Comparison of ENCODE assay signal across 11 cellular contexts in genomic region chr5:140568664-140569063, GRCh38. TPM values are rescaled to one million over a fixed set of nuclear protein-coding genes. Genes with fewer than 3 reads are reported as not detected.
DNase-seq lines count a peak whose midpoint lies in the region; FAIRE-seq and TF ChIP-seq lines count a peak whose summit lies in the region.
"Had no signal": no experiment of that assay in that cellular context is flagged by ENCODE, and none has a peak within 500 bp of the region (broad histone marks: within the 10 kb centered on the region; RNA-seq: fewer than 3 reads in every experiment).

No MANE protein-coding gene starts in this region.

- H3K27me3 Mint-ChIP-seq in activated CD4-positive, alpha-beta memory T cell treated with anti-CD3 and anti-CD28 coated beads for 36 hours = no peaks in the 10 kb centered on the region

- H3K4me1 ChIP-seq in kidney (ENCODE audit: control insufficient read depth in 1 of 2, insufficient read depth in 1 of 2, low read depth in 1 of 2, low read length in 2 of 2) = peaks cover 12 to 29% of the 10 kb centered on the region in 2 donors

- peaks cover 13 to 19% of the 10 kb centered on the region in 2 donors for H3K36me3 ChIP-seq in kidney (ENCODE audit: control insufficient read depth in 1 of 2, insufficient read depth in 2 of 2, low read length in 2 of 2)

- no peak overlapping the region for H3K4me3 Mint-ChIP-seq in activated CD4-positive, alpha-beta memory T cell treated with anti-CD3 and anti-CD28 coated beads for 36 hours

- POLR2A ChIA-PET in activated CD4-positive, alpha-beta memory T cell treated with anti-CD3 and anti-CD28 coated beads for 36 hours (lab: Charles Lee) = interaction anchor here (1.3 kb wide), 1 partner anchor 11 kb away, joined by 3 read pairs; the partner anchor contains the start of gene SRA1

- DNase-seq in GM12892 (ENCODE audit: insufficient read length) (no peak), kidney (peak; percentile 49), glomerular visceral epithelial cell (ENCODE audit: extremely low spot score) (no peak), NCI-H2171 treated with DMSO at 0.1 percent for 48 hours (lab: John Stamatoyannopoulos, UW) (no peak), posterior cingulate gyrus (no peak)
- no peak for DNase-seq in activated CD4-positive, alpha-beta memory T cell treated with anti-CD3 and anti-CD28 coated beads for 36 hours
- peak; percentile 23 for DNase-seq in stimulated activated CD8-positive, alpha-beta memory T cell treated with anti-CD3 and anti-CD28 coated beads, Interleukin-4, amount 100 ng/mL, for 48 hours
- no peak for DNase-seq in stimulated activated CD4-positive, alpha-beta T cell treated with anti-CD3 and anti-CD28 coated beads, Interleukin-1b, Interleukin-23, amount 100 ng/mL, for 48 hours
- DNase-seq: activated effector memory CD4-positive, alpha-beta T cell treated with Interleukin-2 at 50 U/mL for 16 hours had no signal

- no peaks in the 10 kb centered on the region for H3K9me3 Mint-ChIP-seq in activated CD4-positive, alpha-beta memory T cell treated with anti-CD3 and anti-CD28 coated beads for 36 hours

- no peak overlapping the region for H3K4me3 ChIP-seq in kidney (ENCODE audit: low read length in 2 of 2)

- intact Hi-C loops in activated CD4-positive, alpha-beta memory T cell treated with anti-CD3 and anti-CD28 coated beads for 36 hours (cut with micrococcal nuclease) = no loop called here
- intact Hi-C loops in kidney (cut with DNase I) (no loop called here), posterior cingulate gyrus (cut with DNase I) (no loop called here)

- peak overlapping the region; percentile 91 for H3K27ac Mint-ChIP-seq in activated CD4-positive, alpha-beta memory T cell treated with anti-CD3 and anti-CD28 coated beads for 36 hours

- FAIRE-seq in GM12892 (lab: Jason Lieb, UNC) (peak; percentile 61), kidney (lab: Jason Lieb, UNC) (no peak)
- FAIRE-seq: endothelial cell of umbilical vein, H1 had no signal

- no peak for TF ChIP-seq POLR2A in GM12892 (IDR thresholded peaks at IDR 0.05; ENCODE audit: low read depth, low read length)

- H3K9me3 ChIP-seq in kidney (ENCODE audit: control insufficient read depth in 1 of 2, low read length in 2 of 2) = no peaks in the 10 kb centered on the region

- TF ChIP-seq CTCF in kidney (IDR thresholded peaks at IDR 0.05; ENCODE audit: borderline replicate concordance, extremely low read depth, insufficient read depth) = no peak

- CTCF ChIA-PET in activated CD4-positive, alpha-beta memory T cell treated with anti-CD3 and anti-CD28 coated beads for 36 hours (lab: Charles Lee) = interaction anchor here (1.0 to 2.3 kb wide), 3 partner anchors 21 to 324 kb away, joined by 3 to 6 read pairs (median 4); partner anchors contain the start of genes ANKHD1 and EIF4EBP3

- H3K9ac ChIP-seq in kidney (ENCODE audit: low read length in 2 of 2) = no peak overlapping the region

- H3K27ac ChIP-seq in kidney (ENCODE audit: low read depth in 2 of 2, low read length in 2 of 2) = peak overlapping the region in 1 of 2 donors; percentile 11

- peaks cover 49% of the 10 kb centered on the region for H3K4me1 Mint-ChIP-seq in activated CD4-positive, alpha-beta memory T cell treated with anti-CD3 and anti-CD28 coated beads for 36 hours (ENCODE audit: low read depth)

- peaks cover 23% of the 10 kb centered on the region for H3K36me3 Mint-ChIP-seq in activated CD4-positive, alpha-beta memory T cell treated with anti-CD3 and anti-CD28 coated beads for 36 hours

RNA-seq across cellular contexts. Expression of gene SLC35A4, which starts 4.0 kb away (rescaled TPM):
- 76.3 TPM for polyA plus RNA-seq in GM12892 (2012; ENCODE audit: missing spikeins)
- 10 to 100 TPM; 68.7 to 69.7 TPM for total RNA-seq in activated CD4-positive, alpha-beta memory T cell treated with anti-CD3 and anti-CD28 coated beads for 36 hours
- 89.9 TPM for total RNA-seq in kidney
- polyA plus RNA-seq in kidney (ENCODE audit: insufficient read depth, low read depth, low replicate concordance) = 71.2 TPM

RNA-seq across cellular contexts. Expression of gene APBB3, which starts 4.3 kb away (rescaled TPM):
- 25.9 TPM for polyA plus RNA-seq in GM12892 (2012; ENCODE audit: missing spikeins)
- 10 to 100 TPM; 16.3 to 16.8 TPM for total RNA-seq in activated CD4-positive, alpha-beta memory T cell treated with anti-CD3 and anti-CD28 coated beads for 36 hours
- 33.9 TPM for total RNA-seq in kidney
- polyA plus RNA-seq in kidney (ENCODE audit: insufficient read depth, low read depth, low replicate concordance) = 19.6 TPM

RNA-seq across cellular contexts. Expression of gene SRA1, which starts 11.4 kb away (rescaled TPM):
- 38.1 TPM for polyA plus RNA-seq in GM12892 (2012; ENCODE audit: missing spikeins)
- total RNA-seq in activated CD4-positive, alpha-beta memory T cell treated with anti-CD3 and anti-CD28 coated beads for 36 hours = 10 to 100 TPM; 46.0 to 46.7 TPM
- total RNA-seq in kidney = 31.3 TPM
- 52.4 TPM for polyA plus RNA-seq in kidney (ENCODE audit: insufficient read depth, low read depth, low replicate concordance)

RNA-seq across cellular contexts. Expression of gene EIF4EBP3, which starts 21.2 kb away (rescaled TPM):
- 7.2 TPM for polyA plus RNA-seq in GM12892 (2012; ENCODE audit: missing spikeins)
- 10 to 100 TPM; 15.7 to 16.6 TPM for total RNA-seq in activated CD4-positive, alpha-beta memory T cell treated with anti-CD3 and anti-CD28 coated beads for 36 hours
- 22.6 TPM for total RNA-seq in kidney
- 48.8 TPM for polyA plus RNA-seq in kidney (ENCODE audit: insufficient read depth, low read depth, low replicate concordance)

Comparison
In these comparisons a context has a peak if more than half of its experiments do, and no peak if none do; other contexts are left out.
1. DNase-seq: peak in kidney (single experiment) and stimulated activated CD8-positive, alpha-beta memory T cell treated with anti-CD3 and anti-CD28 coated beads, Interleukin-4, amount 100 ng/mL, for 48 hours (single experiment); none in GM12892 (single experiment), activated CD4-positive, alpha-beta memory T cell treated with anti-CD3 and anti-CD28 coated beads for 36 hours (single experiment), stimulated activated CD4-positive, alpha-beta T cell treated with anti-CD3 and anti-CD28 coated beads, Interleukin-1b, Interleukin-23, amount 100 ng/mL, for 48 hours (single experiment), glomerular visceral epithelial cell (single experiment), NCI-H2171 treated with DMSO at 0.1 percent for 48 hours (single experiment) and posterior cingulate gyrus (0 of 10).